15 cellular contexts compared by ENCODE assay signal in the genomic region with DNA sequence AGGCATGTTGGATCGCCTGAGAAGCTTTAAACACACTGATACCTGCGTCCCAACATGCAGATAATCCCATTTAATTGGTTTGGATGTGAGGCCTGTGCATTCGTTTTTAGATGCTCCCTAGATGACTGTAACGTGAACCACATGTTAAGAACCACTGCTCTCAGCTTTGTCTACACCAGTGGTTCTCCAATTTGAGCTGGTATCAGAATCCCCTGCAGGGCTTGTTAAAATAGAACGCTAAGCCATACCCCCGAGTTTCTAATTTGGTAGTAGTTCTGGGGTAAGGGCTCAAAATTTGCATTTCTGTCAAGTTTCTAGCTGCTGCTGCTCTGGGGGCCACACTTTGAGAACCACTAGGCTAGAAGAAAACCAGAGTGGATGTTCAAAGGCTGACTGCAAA.
DNase-seq lines count a peak whose midpoint lies in the region; ATAC-seq and TF ChIP-seq lines count a peak whose summit lies in the region.
"Had no signal": no experiment of that assay in that cellular context is flagged by ENCODE, and none has a peak within 500 bp of the region (broad histone marks: within the 10 kb centered on the region; RNA-seq: fewer than 3 reads in every experiment).

No MANE protein-coding gene starts in this region.

- no peak overlapping the region for H3K4me3 ChIP-seq in GM23338
- H3K4me3 ChIP-seq: GM23248 had no signal

- CTCF ChIA-PET in activated CD8-positive, alpha-beta memory T cell treated with anti-CD3 and anti-CD28 coated beads, Interleukin-2, amount 10 ng/mL, durations not matched to agents 7 days and 5 days (lab: Charles Lee): interaction anchor here (1.0 to 1.1 kb wide), 2 partner anchors 18 to 213 kb away, joined by 3 to 4 read pairs; no protein-coding TSS in a partner anchor

- no peaks in the 10 kb centered on the region for H3K79me2 ChIP-seq in GM23338 (replicated peaks; ENCODE audit: insufficient read depth)

- H4K20me1 ChIP-seq in GM23338 (replicated peaks; ENCODE audit: insufficient read depth): no peaks in the 10 kb centered on the region

- no peaks in the 10 kb centered on the region for H3K9me3 Mint-ChIP-seq in activated CD8-positive, alpha-beta memory T cell treated with anti-CD3 and anti-CD28 coated beads, Interleukin-2, amount 10 ng/mL, durations not matched to agents 7 days and 5 days (ENCODE audit: low read depth)
- no peaks in the 10 kb centered on the region for H3K9me3 Mint-ChIP-seq in GM23338
- H3K9me3 Mint-ChIP-seq: CD4-positive, alpha-beta memory T cell had no signal

- no peak overlapping the region for H3K4me3 Mint-ChIP-seq in activated CD8-positive, alpha-beta memory T cell treated with anti-CD3 and anti-CD28 coated beads, Interleukin-2, amount 10 ng/mL, durations not matched to agents 7 days and 5 days
- no peak overlapping the region for H3K4me3 Mint-ChIP-seq in GM23338
- H3K4me3 Mint-ChIP-seq: B cell; CD4-positive, alpha-beta memory T cell had no signal

- H3K27ac Mint-ChIP-seq in activated CD8-positive, alpha-beta memory T cell treated with anti-CD3 and anti-CD28 coated beads, Interleukin-2, amount 10 ng/mL, durations not matched to agents 7 days and 5 days: no peak overlapping the region
- no peak overlapping the region for H3K27ac Mint-ChIP-seq in GM23338
- H3K27ac Mint-ChIP-seq: B cell; CD4-positive, alpha-beta memory T cell had no signal

- H3K36me3 Mint-ChIP-seq in activated CD8-positive, alpha-beta memory T cell treated with anti-CD3 and anti-CD28 coated beads, Interleukin-2, amount 10 ng/mL, durations not matched to agents 7 days and 5 days: no peaks in the 10 kb centered on the region
- peaks cover 3% of the 10 kb centered on the region; the same call in 1 of the 3 replicates for H3K36me3 Mint-ChIP-seq in GM23338 (ENCODE audit: low read depth)
- H3K36me3 Mint-ChIP-seq: CD4-positive, alpha-beta memory T cell had no signal

- H3K4me1 Mint-ChIP-seq in activated CD8-positive, alpha-beta memory T cell treated with anti-CD3 and anti-CD28 coated beads, Interleukin-2, amount 10 ng/mL, durations not matched to agents 7 days and 5 days: no peaks in the 10 kb centered on the region
- H3K4me1 Mint-ChIP-seq in GM23338: peaks cover 5% of the 10 kb centered on the region; the same call in 1 of the 3 replicates
- H3K4me1 Mint-ChIP-seq: B cell; CD4-positive, alpha-beta memory T cell had no signal

- H3K27me3 ChIP-seq in GM23338 (ENCODE audit: insufficient read depth): no peaks in the 10 kb centered on the region

- no peak overlapping the region for H3K27ac ChIP-seq in GM23338 (ENCODE audit: low read depth)
- H3K27ac ChIP-seq: GM23248, KMS-11 had no signal

- DNase-seq in NCI-H82 (lab: John Stamatoyannopoulos, UW) (peak; percentile 41), epidermal melanocyte (ENCODE audit: insufficient read length, low spot score) (no peak), midbrain (lab: John Stamatoyannopoulos, UW) (no peak), GM23338 (ENCODE audit: low spot score) (no peak)
- no peak for DNase-seq in activated CD8-positive, alpha-beta memory T cell treated with anti-CD3 and anti-CD28 coated beads, Interleukin-2, amount 10 ng/mL, durations not matched to agents 7 days and 5 days
- DNase-seq: C1 segment of cervical spinal cord; CD4-positive, alpha-beta memory T cell; DMS79; GM23248; H7 had no signal

- peaks cover 5% of the 10 kb centered on the region for H3K27me3 Mint-ChIP-seq in activated CD8-positive, alpha-beta memory T cell treated with anti-CD3 and anti-CD28 coated beads, Interleukin-2, amount 10 ng/mL, durations not matched to agents 7 days and 5 days
- peaks cover 1% of the 10 kb centered on the region for H3K27me3 Mint-ChIP-seq in GM23338 (ENCODE audit: insufficient read depth, low read depth, poor library complexity)
- H3K27me3 Mint-ChIP-seq: B cell had no signal

- no peak for TF ChIP-seq CTCF in GM23338 (conservative IDR thresholded peaks at IDR 0.05; ENCODE audit: low read depth in 2 of 2)

- H3K36me3 ChIP-seq in GM23338 (ENCODE audit: insufficient read depth): no peaks in the 10 kb centered on the region

- no peaks in the 10 kb centered on the region for H3K9me2 ChIP-seq in GM23338 (ENCODE audit: insufficient read depth)

- no peak overlapping the region for H3K4me2 ChIP-seq in GM23338
- H3K4me2 ChIP-seq: KMS-11 had no signal

- no peak overlapping the region for H2AFZ ChIP-seq in GM23338
- H2AFZ ChIP-seq: GM23248 had no signal

- no peaks in the 10 kb centered on the region for H3K4me1 ChIP-seq in GM23338 (ENCODE audit: insufficient read depth)

- ATAC-seq in GM19351 (IDR thresholded peaks at IDR 0.05; ENCODE audit: unreplicated experiment) (peak; percentile 65), HG02885 (IDR thresholded peaks at IDR 0.05; ENCODE audit: poor library complexity, unreplicated experiment) (peak; percentile 69), GM23338 (no peak)
- ATAC-seq in activated CD8-positive, alpha-beta memory T cell treated with anti-CD3 and anti-CD28 coated beads, Interleukin-2, amount 10 ng/mL, durations not matched to agents 7 days and 5 days: no peak
- ATAC-seq: HepG2 had no signal

- no peaks in the 10 kb centered on the region for H3F3A ChIP-seq in GM23338 (replicated peaks; ENCODE audit: low read depth)

TF ChIP-seq in GM23338, 12 proteins besides CTCF, POLR2A, EP300 and RAD21 (continues in another document):
- TF ChIP-seq CREB1 (CRISPR knock-in tag; IDR thresholded peaks at IDR 0.05; ENCODE audit: low read depth) (no peak), ZNF462 (CRISPR knock-in tag; IDR thresholded peaks at IDR 0.05) (no peak)

Comparison
In these comparisons a context has a peak if more than half of its experiments do, and no peak if none do; other contexts are left out.
1. ATAC-seq: peak in GM19351 (single experiment) and HG02885 (single experiment); none in activated CD8-positive, alpha-beta memory T cell treated with anti-CD3 and anti-CD28 coated beads, Interleukin-2, amount 10 ng/mL, durations not matched to agents 7 days and 5 days (single experiment) and GM23338 (single experiment).